In genomic region chr5:158691576-158691975, GRCh38 we compare ENCODE assay signal across 22 cellular contexts.
"Had no signal": no experiment of that assay in that cellular context is flagged by ENCODE, and none has a peak within 500 bp of the region (broad histone marks: within the 10 kb centered on the region; RNA-seq: fewer than 3 reads in every experiment).

No MANE protein-coding gene starts in this region.

- H3K27me3 ChIP-seq: pancreas, right atrium auricular region, thyroid gland had no signal

- H3K27me3 Mint-ChIP-seq: activated B cell treated with CpG ODN at 0.5 μM for 24 hours; activated CD4-positive, alpha-beta T cell treated with anti-CD3 and anti-CD28 coated beads for 36 hours; activated naive CD8-positive, alpha-beta T cell treated with anti-CD3 and anti-CD28 coated beads for 36 hours had no signal

- H3K27ac Mint-ChIP-seq: activated B cell treated with CpG ODN at 0.5 μM for 24 hours; activated CD4-positive, alpha-beta T cell treated with anti-CD3 and anti-CD28 coated beads for 36 hours; activated naive CD8-positive, alpha-beta T cell treated with anti-CD3 and anti-CD28 coated beads for 36 hours; activated T-helper 2 cell treated with anti-CD3 and anti-CD28 coated beads, Interferon-gamma antibody, Interleukin-2, Interleukin-4, amounts not matched to agents 10 μg/mL and 5 μg/mL and 100 μg/mL, durations not matched to agents 14 hours and 24 hours and 36 hours; natural killer cell treated with Interleukin-12 subunit alpha and Interleukin-12 subunit beta and Interleukin-15 and Interleukin-18, amount 100 ng/mL, for 72 hours had no signal

- H3K4me3 ChIP-seq: pancreas, psoas muscle, right atrium auricular region, spleen, thyroid gland had no signal

- H3K36me3 Mint-ChIP-seq: activated naive CD8-positive, alpha-beta T cell treated with anti-CD3 and anti-CD28 coated beads for 36 hours; natural killer cell treated with Interleukin-12 subunit alpha and Interleukin-12 subunit beta and Interleukin-15 and Interleukin-18, amount 100 ng/mL, for 72 hours had no signal

- H3K4me1 ChIP-seq: pancreas, psoas muscle, right atrium auricular region, thyroid gland had no signal

- H3K36me3 ChIP-seq: pancreas, right atrium auricular region, spleen, thyroid gland had no signal

- H3K4me3 Mint-ChIP-seq: activated B cell treated with CpG ODN at 0.5 μM for 24 hours; activated CD4-positive, alpha-beta T cell treated with anti-CD3 and anti-CD28 coated beads for 36 hours; activated naive CD8-positive, alpha-beta T cell treated with anti-CD3 and anti-CD28 coated beads for 36 hours; activated T-cell treated with anti-CD3 and anti-CD28 coated beads, Interleukin-2, amount 50 U/mL, for 4 hours; natural killer cell treated with Interleukin-12 subunit alpha and Interleukin-12 subunit beta and Interleukin-15 and Interleukin-18, amount 100 ng/mL, for 72 hours had no signal

- H3K9me3 Mint-ChIP-seq: activated B cell treated with CpG ODN at 0.5 μM for 24 hours; activated naive CD8-positive, alpha-beta T cell treated with anti-CD3 and anti-CD28 coated beads for 36 hours; activated T-cell treated with anti-CD3 and anti-CD28 coated beads, Interleukin-2, amount 50 U/mL, for 4 hours; activated T-helper 2 cell treated with anti-CD3 and anti-CD28 coated beads, Interferon-gamma antibody, Interleukin-2, Interleukin-4, amounts not matched to agents 10 μg/mL and 5 μg/mL and 100 μg/mL, durations not matched to agents 14 hours and 24 hours and 36 hours; natural killer cell treated with Interleukin-12 subunit alpha and Interleukin-12 subunit beta and Interleukin-15 and Interleukin-18, amount 100 ng/mL, for 72 hours had no signal

- H3K27ac ChIP-seq: pancreas, psoas muscle, spleen, thyroid gland had no signal

- ATAC-seq: activated CD4-positive, alpha-beta T cell treated with anti-CD3 and anti-CD28 coated beads for 36 hours; activated T-cell treated with anti-CD3 and anti-CD28 coated beads, Interleukin-2, amount 50 U/mL, for 4 hours; left ventricle myocardium superior; natural killer cell treated with Interleukin-12 subunit alpha and Interleukin-12 subunit beta and Interleukin-15 and Interleukin-18, amount 100 ng/mL, for 72 hours; pancreas; psoas muscle had no signal

- H3K9me3 ChIP-seq: pancreas, psoas muscle, right atrium auricular region, spleen, thyroid gland had no signal

- DNase-seq: activated B cell treated with CpG ODN at 0.5 μM for 24 hours; activated CD4-positive, alpha-beta T cell treated with anti-CD3 and anti-CD28 coated beads for 36 hours; activated CD4-positive, alpha-beta T cell treated with anti-CD3 and anti-CD28 coated beads, Interleukin-2, amount 50 U/mL, for 4 hours; activated CD8-positive, alpha-beta memory T cell treated with anti-CD3 and anti-CD28 coated beads, Interleukin-2, amount 50 U/mL, for 48 hours; activated naive CD4-positive, alpha-beta T cell; activated naive CD8-positive, alpha-beta T cell treated with anti-CD3 and anti-CD28 coated beads for 36 hours; activated T-cell treated with anti-CD3 and anti-CD28 coated beads, Interleukin-2, amount 50 U/mL, for 4 hours; central memory CD4-positive, alpha-beta T cell; effector memory CD4-positive, alpha-beta T cell; hypothalamus; left ventricle myocardium superior; mammary epithelial cell; pancreas; psoas muscle; spleen; stimulated activated CD4-positive, alpha-beta T cell treated with anti-CD3 and anti-CD28 coated beads, Interleukin-4, amount 100 ng/mL, for 1 hour; stimulated activated naive CD4-positive, alpha-beta T cell treated with Interleukin-2 at 50 U/mL for 16 hours; substantia nigra; thyroid gland had no signal
